Comparison of ENCODE assay signal across 9 cellular contexts in the genomic region with DNA sequence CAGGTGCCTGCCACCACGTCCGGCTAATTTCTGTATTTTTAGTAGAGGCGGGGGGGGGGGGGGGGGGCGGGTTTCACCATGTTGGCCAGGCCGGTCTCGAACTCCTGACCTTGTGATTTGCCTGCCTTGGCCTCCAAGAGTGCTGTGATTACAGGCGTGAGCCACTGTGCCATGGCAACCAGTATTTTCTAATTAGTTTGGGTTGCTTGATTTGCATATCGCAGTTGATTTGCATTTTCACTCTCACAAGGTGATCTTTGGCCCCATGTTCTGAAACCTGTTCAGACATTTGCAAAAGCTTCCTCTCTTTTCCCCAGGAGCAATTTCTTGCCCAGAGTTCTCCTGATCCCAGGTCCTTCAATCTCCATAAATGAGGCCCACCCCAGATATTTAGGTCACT. TPM values are rescaled to one million over a fixed set of nuclear protein-coding genes. Genes with fewer than 3 reads are reported as not detected.
DNase-seq lines count a peak whose midpoint lies in the region; ATAC-seq and TF ChIP-seq lines count a peak whose summit lies in the region.
"Had no signal": no experiment of that assay in that cellular context is flagged by ENCODE, and none has a peak within 500 bp of the region (broad histone marks: within the 10 kb centered on the region; RNA-seq: fewer than 3 reads in every experiment).

No MANE protein-coding gene starts in this region.

- H3F3A ChIP-seq in OCI-LY1 (ENCODE audit: insufficient read depth, low read length): 0 out of 2 replicates have a peak, but pooled peaks cover 2% of the 10 kb centered on the region

- H3K9me3 Mint-ChIP-seq in effector memory CD8-positive, alpha-beta T cell: no peaks in the 10 kb centered on the region

- peak overlapping the region; percentile 85 for H3K9ac ChIP-seq in OCI-LY1 (ENCODE audit: low read length)

- H3K27me3 ChIP-seq in OCI-LY1 (ENCODE audit: insufficient read depth, low read length) (no peaks in the 10 kb centered on the region), upper lobe of right lung (no peaks in the 10 kb centered on the region)

- H3K9me2 ChIP-seq in OCI-LY1 (ENCODE audit: low read depth, low read length): no peaks in the 10 kb centered on the region

- no peaks in the 10 kb centered on the region for H4K20me1 ChIP-seq in OCI-LY1 (ENCODE audit: insufficient read depth, low read length)

- H3K27ac ChIP-seq in OCI-LY1 (ENCODE audit: low read depth, low read length, poor library complexity, severe bottlenecking) (peak overlapping the region; percentile 94), upper lobe of right lung (no peak overlapping the region)

- peaks cover 21 to 26% of the 10 kb centered on the region in 2 donors for H3K4me1 Mint-ChIP-seq in effector memory CD8-positive, alpha-beta T cell (ENCODE audit: low read depth in 2 of 2)

- peak overlapping the region; percentile 99 for H3K4me3 Mint-ChIP-seq in effector memory CD8-positive, alpha-beta T cell

- H3K36me3 Mint-ChIP-seq in effector memory CD8-positive, alpha-beta T cell (ENCODE audit: insufficient read depth): peaks cover 30% of the 10 kb centered on the region

- H3K4me1 ChIP-seq in OCI-LY1 (ENCODE audit: insufficient read depth, low read length, severe bottlenecking) (peaks cover 48% of the 10 kb centered on the region), upper lobe of right lung (peaks cover 14% of the 10 kb centered on the region)

- H3K36me3 ChIP-seq in OCI-LY1 (ENCODE audit: insufficient read depth, low read length): peaks cover 40% of the 10 kb centered on the region
- peaks cover 24% of the 10 kb centered on the region for H3K36me3 ChIP-seq in upper lobe of right lung

- no peak for ATAC-seq in effector memory CD8-positive, alpha-beta T cell (replicated peaks)
- no peak for ATAC-seq in GM21786 (IDR thresholded peaks at IDR 0.05; ENCODE audit: unreplicated experiment)
- no peak for ATAC-seq in upper lobe of right lung

- peak overlapping the region; percentile 91 for H3K4me2 ChIP-seq in OCI-LY1 (ENCODE audit: low read length)

- intact Hi-C loops in upper lobe of right lung (cut with DNase I): no loop called here

- no peaks in the 10 kb centered on the region for H3K27me3 Mint-ChIP-seq in effector memory CD8-positive, alpha-beta T cell

- peak overlapping the region; percentile 97 to 98 for H3K27ac Mint-ChIP-seq in effector memory CD8-positive, alpha-beta T cell

- H2AFZ ChIP-seq in OCI-LY1 (ENCODE audit: low read length): no peak overlapping the region

- in situ Hi-C loops in GM13977 (cut with MboI; ENCODE audit: low pct_unique_long_range_greater_than_20kb, low sequenced_read_pairs, unreplicated experiment): loop anchor here (10.0 kb wide), 1 partner anchor 281 kb away; the partner anchor contains the start of gene AXDND1

- peak overlapping the region; percentile 92 for H3K4me3 ChIP-seq in AG10803 (ENCODE audit: low read length)
- H3K4me3 ChIP-seq in OCI-LY1 (ENCODE audit: low read depth, low read length, poor library complexity, severe bottlenecking): peak overlapping the region; percentile 79
- H3K4me3 ChIP-seq in upper lobe of right lung: no peak overlapping the region

- DNase-seq in AG10803 (ENCODE audit: low read depth) (no peak), GM13977 (ENCODE audit: low spot score) (peak; percentile 65), MV-4-11 (lab: John Stamatoyannopoulos, UW) (no peak), upper lobe of right lung (no peak)
- no peak for DNase-seq in effector memory CD8-positive, alpha-beta T cell
- DNase-seq in stimulated activated CD8-positive, alpha-beta memory T cell treated with anti-CD3 and anti-CD28 coated beads, Interleukin-4, amount 100 ng/mL, for 48 hours: no peak
- DNase-seq: DMS 273 treated with DMSO at 0.1 percent for 48 hours had no signal

- H3K79me2 ChIP-seq in OCI-LY1 (ENCODE audit: insufficient read depth, low read length): peaks cover 9% of the 10 kb centered on the region; the same call in 1 of the 2 replicates

- TF ChIP-seq CTCF in AG10803 (conservative IDR thresholded peaks at IDR 0.05; ENCODE audit: low read length): no peak
- no peak for TF ChIP-seq CTCF in GM13977 (IDR thresholded peaks at IDR 0.05; ENCODE audit: extremely low read depth, insufficient read depth, missing control alignments)
- TF ChIP-seq CTCF in OCI-LY1 (IDR thresholded peaks at IDR 0.05; ENCODE audit: low read length): no peak
- TF ChIP-seq CTCF in upper lobe of right lung (IDR thresholded peaks at IDR 0.05): no peak

- H3K9me3 ChIP-seq in OCI-LY1 (ENCODE audit: low read length) (no peaks in the 10 kb centered on the region), upper lobe of right lung (no peaks in the 10 kb centered on the region)

RNA-seq across cellular contexts. Expression of gene TOR3A, which starts 1.7 kb away (rescaled TPM):
- total RNA-seq in upper lobe of right lung: 23.0 TPM

RNA-seq across cellular contexts. Expression of gene FAM20B, which starts 57.8 kb away (rescaled TPM):
- total RNA-seq in upper lobe of right lung: 44.0 TPM
